20 cellular contexts compared by ENCODE assay signal in genomic region chr12:41699658-41700057, GRCh38.
DNase-seq lines count a peak whose midpoint lies in the region; ATAC-seq and TF ChIP-seq lines count a peak whose summit lies in the region.
"Had no signal": no experiment of that assay in that cellular context is flagged by ENCODE, and none has a peak within 500 bp of the region (broad histone marks: within the 10 kb centered on the region; RNA-seq: fewer than 3 reads in every experiment).

No MANE protein-coding gene starts in this region.

- ATAC-seq in GM18867 (IDR thresholded peaks at IDR 0.05; ENCODE audit: unreplicated experiment) = no peak
- no peak for ATAC-seq in effector memory CD8-positive, alpha-beta T cell (replicated peaks)

- no peak for TF ChIP-seq EP300 in Ishikawa (IDR thresholded peaks at IDR 0.05; ENCODE audit: borderline replicate concordance)

- no peaks in the 10 kb centered on the region for H3K27me3 Mint-ChIP-seq in effector memory CD8-positive, alpha-beta T cell
- H3K27me3 Mint-ChIP-seq: CD4-positive, alpha-beta T cell; IgD-negative memory B cell had no signal

- DNase-seq in COLO668 (lab: John Stamatoyannopoulos, UW; ENCODE audit: unreplicated experiment) (peak; percentile 3), NCI-H146 treated with DMSO at 0.1 percent for 48 hours (lab: John Stamatoyannopoulos, UW; ENCODE audit: unreplicated experiment) (peak; percentile 85), NCI-H748 (lab: John Stamatoyannopoulos, UW; ENCODE audit: unreplicated experiment) (peak; percentile 97), GM20000 (ENCODE audit: low spot score) (no peak)
- no peak for DNase-seq in effector memory CD8-positive, alpha-beta T cell
- DNase-seq: BE2C; CD4-positive, alpha-beta T cell; DMS79; HFFc6; Kasumi-1; MG63; NCI-H1048; NCI-H2171; NCI-H526 treated with DMSO at 0.1 percent for 48 hours; OCI-M1; Right ventricle myocardium superior; SK-N-SH had no signal

- H3K4me3 Mint-ChIP-seq in effector memory CD8-positive, alpha-beta T cell = no peak overlapping the region
- H3K4me3 Mint-ChIP-seq: CD4-positive, alpha-beta T cell; HFFc6; IgD-negative memory B cell had no signal

- peaks cover 0 to 1% of the 10 kb centered on the region in 2 donors for H3K9me3 Mint-ChIP-seq in effector memory CD8-positive, alpha-beta T cell
- H3K9me3 Mint-ChIP-seq: CD4-positive, alpha-beta T cell; HFFc6 had no signal

- no peak for TF ChIP-seq CTCF in GM20000 (IDR thresholded peaks at IDR 0.05; ENCODE audit: extremely low read depth, missing control alignments)

- H3K36me3 Mint-ChIP-seq in effector memory CD8-positive, alpha-beta T cell (ENCODE audit: insufficient read depth) = no peaks in the 10 kb centered on the region
- H3K36me3 Mint-ChIP-seq: IgD-negative memory B cell had no signal

- TF ChIP-seq RAD21 in Ishikawa (IDR thresholded peaks at IDR 0.05; ENCODE audit: low read depth) = no peak

- no peak overlapping the region for H3K27ac Mint-ChIP-seq in effector memory CD8-positive, alpha-beta T cell
- H3K27ac Mint-ChIP-seq: CD4-positive, alpha-beta T cell; HFFc6; IgD-negative memory B cell had no signal

- no peaks in the 10 kb centered on the region for H3K4me1 Mint-ChIP-seq in effector memory CD8-positive, alpha-beta T cell (ENCODE audit: low read depth in 2 of 2)
- H3K4me1 Mint-ChIP-seq: IgD-negative memory B cell had no signal

TF ChIP-seq in Ishikawa, 13 proteins besides CTCF, POLR2A, EP300 and RAD21:
- TF ChIP-seq MAX (IDR thresholded peaks at IDR 0.05) = no peak
- no peak for TF ChIP-seq ZBTB7A (IDR thresholded peaks at IDR 0.05; ENCODE audit: low read depth)
- TF ChIP-seq YY1 (IDR thresholded peaks at IDR 0.05; ENCODE audit: low read depth) = no peak
- no peak for TF ChIP-seq TCF12 (IDR thresholded peaks at IDR 0.05; ENCODE audit: low read depth)
- 0 out of 2 replicates have a peak, but pooled peaks have one; percentile 26 for TF ChIP-seq NFIC (IDR thresholded peaks at IDR 0.05)
- no peak for TF ChIP-seq REST (IDR thresholded peaks at IDR 0.05; ENCODE audit: low read depth)
- TF ChIP-seq TAF1 (IDR thresholded peaks at IDR 0.05; ENCODE audit: low read depth) = no peak
- TF ChIP-seq EGR1 (IDR thresholded peaks at IDR 0.05) = no peak

Comparison
In these comparisons a context has a peak if more than half of its experiments do, and no peak if none do; other contexts are left out.
1. DNase-seq: peak in COLO668 (single experiment), NCI-H146 treated with DMSO at 0.1 percent for 48 hours (single experiment) and NCI-H748 (single experiment); none in GM20000 (single experiment) and effector memory CD8-positive, alpha-beta T cell (0 of 3).